In the genomic region with DNA sequence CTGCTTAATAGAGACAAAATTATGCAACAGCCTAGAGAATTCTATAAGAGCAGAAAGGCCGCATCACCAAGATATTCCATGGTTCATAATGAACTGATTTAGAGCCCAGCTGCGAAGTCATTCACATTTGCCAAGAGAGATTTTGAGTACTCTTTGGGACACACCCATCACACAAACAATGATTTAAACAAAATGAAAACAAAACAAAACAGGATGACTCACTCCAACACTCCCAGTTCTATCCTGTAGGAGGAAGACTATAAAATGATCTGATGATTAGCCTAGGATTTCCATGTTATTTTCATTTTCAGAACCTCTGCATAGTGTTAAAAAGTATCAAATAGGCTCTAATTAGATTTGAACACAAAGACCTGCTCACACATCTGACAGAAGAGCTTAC, we compare ENCODE assay signal across 11 cellular contexts.
DNase-seq lines count a peak whose midpoint lies in the region; ATAC-seq and TF ChIP-seq lines count a peak whose summit lies in the region.
"Had no signal": no experiment of that assay in that cellular context is flagged by ENCODE, and none has a peak within 500 bp of the region (broad histone marks: within the 10 kb centered on the region; RNA-seq: fewer than 3 reads in every experiment).

No MANE protein-coding gene starts in this region.

- H3K27ac Mint-ChIP-seq in naive thymus-derived CD4-positive, alpha-beta T cell = no peak overlapping the region
- H3K27ac Mint-ChIP-seq: progenitor cell of endocrine pancreas had no signal

- H3K27me3 Mint-ChIP-seq in naive thymus-derived CD4-positive, alpha-beta T cell = no peaks in the 10 kb centered on the region
- H3K27me3 Mint-ChIP-seq: progenitor cell of endocrine pancreas had no signal

- whole genome bisulfite sequencing in GM23248 (ENCODE audit: low coverage in 1 of 2, low lambda C conversion rate in 2 of 2, missing lambda C conversion rate in 2 of 2), 2 experiments = 19 to 27% methylated on average over 2 of the region's 2 CpGs

- H3K27ac ChIP-seq in GM23248 = peak overlapping the region; percentile 28
- no peak overlapping the region for H3K27ac ChIP-seq in naive thymus-derived CD4-positive, alpha-beta T cell (ENCODE audit: low read depth, low read length)

- H3K36me3 ChIP-seq in GM23248 (ENCODE audit: low read depth) = no peaks in the 10 kb centered on the region
- peaks cover 13% of the 10 kb centered on the region for H3K36me3 ChIP-seq in skeletal muscle satellite cell (ENCODE audit: insufficient read depth, low read length)
- peaks cover 0 to 6% (median 4%) of the 10 kb centered on the region in 3 experiments for H3K36me3 ChIP-seq in naive thymus-derived CD4-positive, alpha-beta T cell (ENCODE audit: control insufficient read depth in 2 of 3, insufficient read depth in 3 of 3, low read length in 3 of 3)

- H3K27me3 ChIP-seq in GM23248 (replicated peaks; ENCODE audit: insufficient read depth) (no peaks in the 10 kb centered on the region), skeletal muscle satellite cell (ENCODE audit: control insufficient read depth, insufficient read depth, low read length) (no peaks in the 10 kb centered on the region)
- H3K27me3 ChIP-seq in naive thymus-derived CD4-positive, alpha-beta T cell (ENCODE audit: control insufficient read depth in 2 of 2, insufficient read depth in 2 of 2, low read length in 2 of 2) = no peaks in the 10 kb centered on the region

- CTCF ChIA-PET in naive thymus-derived CD4-positive, alpha-beta T cell (lab: Charles Lee) = no interaction called here

- ATAC-seq in HG02938 (IDR thresholded peaks at IDR 0.05; ENCODE audit: unreplicated experiment) (no peak), GM18511 (IDR thresholded peaks at IDR 0.05; ENCODE audit: unreplicated experiment) (no peak)
- no peak for ATAC-seq in naive thymus-derived CD4-positive, alpha-beta T cell

- H3K9ac ChIP-seq in GM23248 (no peak overlapping the region), skeletal muscle satellite cell (ENCODE audit: low read depth, low read length) (no peak overlapping the region)

- H3K79me2 ChIP-seq in GM23248 (ENCODE audit: insufficient read depth) = peaks cover 17% of the 10 kb centered on the region

- in situ Hi-C loops in GM23248 (cut with MboI) = no loop called here

- no peaks in the 10 kb centered on the region for H3K9me2 ChIP-seq in GM23248 (ENCODE audit: insufficient read depth)

- H3K4me1 ChIP-seq in GM23248 (ENCODE audit: insufficient read depth) (peaks cover 10% of the 10 kb centered on the region; the same call in 1 of the 2 replicates), skeletal muscle satellite cell (ENCODE audit: control insufficient read depth, insufficient read depth, low read length) (peaks cover 20% of the 10 kb centered on the region)
- no peaks in the 10 kb centered on the region for H3K4me1 ChIP-seq in naive thymus-derived CD4-positive, alpha-beta T cell (ENCODE audit: control insufficient read depth in 2 of 2, insufficient read depth in 2 of 2, low read length in 2 of 2)

- H3K9me3 Mint-ChIP-seq in naive thymus-derived CD4-positive, alpha-beta T cell = no peaks in the 10 kb centered on the region

- POLR2A ChIA-PET in naive thymus-derived CD4-positive, alpha-beta T cell (lab: Charles Lee) = no interaction called here

- no peaks in the 10 kb centered on the region for H4K20me1 ChIP-seq in GM23248 (ENCODE audit: insufficient read depth)

- H2AFZ ChIP-seq in GM23248 = no peak overlapping the region

- no peak overlapping the region for H3K4me3 ChIP-seq in GM23248
- H3K4me3 ChIP-seq in fibroblast of mammary gland (ENCODE audit: control insufficient read depth, low read depth, low read length) = no peak overlapping the region
- H3K4me3 ChIP-seq in skeletal muscle satellite cell (ENCODE audit: low read length) = no peak overlapping the region
- H3K4me3 ChIP-seq in naive thymus-derived CD4-positive, alpha-beta T cell (ENCODE audit: low read length) = no peak overlapping the region

- no peak overlapping the region for H3K4me3 Mint-ChIP-seq in naive thymus-derived CD4-positive, alpha-beta T cell

- no peak overlapping the region for H3K4me2 ChIP-seq in GM23248 (ENCODE audit: unreplicated experiment)
- peak overlapping the region; percentile 51 for H3K4me2 ChIP-seq in skeletal muscle satellite cell (ENCODE audit: low read length)

- peaks cover 0 to 16% (median 0%) of the 10 kb centered on the region in 7 donors for H3K4me1 Mint-ChIP-seq in naive thymus-derived CD4-positive, alpha-beta T cell

- peak; percentile 34 for TF ChIP-seq CTCF in fibroblast of mammary gland (conservative IDR thresholded peaks at IDR 0.05; ENCODE audit: control insufficient read depth, insufficient read depth, low read depth, low read length)

- intact Hi-C loops in naive thymus-derived CD4-positive, alpha-beta T cell (cut with micrococcal nuclease) = no loop called here

- H3K9me3 ChIP-seq in GM23248 (ENCODE audit: low read depth) (no peaks in the 10 kb centered on the region), skeletal muscle satellite cell (replicated peaks; ENCODE audit: low read length) (no peaks in the 10 kb centered on the region)
- H3K9me3 ChIP-seq in naive thymus-derived CD4-positive, alpha-beta T cell (ENCODE audit: control insufficient read depth in 2 of 3, low read length in 3 of 3) = no peaks in the 10 kb centered on the region

- no peaks in the 10 kb centered on the region for H3F3A ChIP-seq in GM23248 (ENCODE audit: insufficient read depth)

- DNase-seq in GM23248 (peak; percentile 79), RPMI7951 (ENCODE audit: low read depth) (peak; percentile 35), fibroblast of mammary gland (ENCODE audit: low read depth) (peak; percentile 73), 8988T (no peak)
- DNase-seq in naive thymus-derived CD4-positive, alpha-beta T cell = no peak
- DNase-seq: activated CD4-positive, CD25-positive, alpha-beta regulatory T cell; activated naive CD4-positive, alpha-beta T cell treated with anti-CD3 and anti-CD28 coated beads, Interleukin-2, amount 50 U/mL, for 16 hours had no signal

- H3K36me3 Mint-ChIP-seq in naive thymus-derived CD4-positive, alpha-beta T cell = peaks cover 20 to 48% (median 39%) of the 10 kb centered on the region in 5 donors

Comparison
In these comparisons a context has a peak if more than half of its experiments do, and no peak if none do; other contexts are left out.
1. DNase-seq: peak in GM23248 (single experiment), RPMI7951 (single experiment) and fibroblast of mammary gland (single experiment); none in naive thymus-derived CD4-positive, alpha-beta T cell (0 of 9) and 8988T (single experiment).